ENCODE assay signal across 10 cellular contexts in genomic region chr6:18265787-18266523, GRCh38. TPM values are rescaled to one million over a fixed set of nuclear protein-coding genes. Genes with fewer than 3 reads are reported as not detected.
DNase-seq lines count a peak whose midpoint lies in the region; ATAC-seq, FAIRE-seq and TF ChIP-seq lines count a peak whose summit lies in the region.
"Had no signal": no experiment of that assay in that cellular context is flagged by ENCODE, and none has a peak within 500 bp of the region (broad histone marks: within the 10 kb centered on the region; RNA-seq: fewer than 3 reads in every experiment).

No MANE protein-coding gene starts in this region.

- no peak for DNase-seq in CD4-positive, alpha-beta memory T cell
- no peak for DNase-seq in HCT116 (ENCODE audit: low read depth, low spot score)
- no peak for DNase-seq in natural killer cell
- DNase-seq in testis: no peak
- DNase-seq in GM12892 (ENCODE audit: insufficient read length): no peak
- no peak for DNase-seq in HuH-7 (ENCODE audit: low spot score)
- DNase-seq: MG63 had no signal

- TF ChIP-seq RAD21 in HCT116 (IDR thresholded peaks at IDR 0.05; ENCODE audit: low read depth): no peak

- H3K9me3 ChIP-seq in CD4-positive, alpha-beta memory T cell (ENCODE audit: control insufficient read depth in 1 of 2, low read length in 2 of 2): no peaks in the 10 kb centered on the region
- H3K9me3 ChIP-seq in HCT116 (ENCODE audit: control insufficient read depth in 1 of 2, insufficient read depth in 1 of 2, low read depth in 1 of 2, low read length in 2 of 2): no peaks in the 10 kb centered on the region
- H3K9me3 ChIP-seq in testis: no peaks in the 10 kb centered on the region
- H3K9me3 ChIP-seq: MG63, thoracic aorta had no signal

- H3K9me2 ChIP-seq in HCT116 (ENCODE audit: insufficient read depth): no peaks in the 10 kb centered on the region

- peaks cover 0 to 26% of the 10 kb centered on the region in 2 donors for H3K36me3 Mint-ChIP-seq in CD4-positive, alpha-beta memory T cell
- peaks cover 3% of the 10 kb centered on the region for H3K36me3 Mint-ChIP-seq in activated naive CD8-positive, alpha-beta T cell
- H3K36me3 Mint-ChIP-seq in natural killer cell: no peaks in the 10 kb centered on the region

- peaks cover 0 to 4% (median 0%) of the 10 kb centered on the region in 8 donors for H3K9me3 Mint-ChIP-seq in CD4-positive, alpha-beta memory T cell
- H3K9me3 Mint-ChIP-seq in activated naive CD8-positive, alpha-beta T cell (ENCODE audit: low read depth): no peaks in the 10 kb centered on the region
- H3K9me3 Mint-ChIP-seq in natural killer cell: no peaks in the 10 kb centered on the region

- TF ChIP-seq CTCF in HCT116 (IDR thresholded peaks at IDR 0.05 in 2 of 3, conservative IDR thresholded peaks at IDR 0.05 in 1 of 3; ENCODE audit: borderline replicate concordance in 1 of 3, insufficient read depth in 1 of 3, low read depth in 2 of 3, low read length in 2 of 3): no peak
- no peak for TF ChIP-seq CTCF in natural killer cell (IDR thresholded peaks at IDR 0.05)
- TF ChIP-seq CTCF in testis (IDR thresholded peaks at IDR 0.05): no peak

- no peak overlapping the region for H2AFZ ChIP-seq in HCT116 (ENCODE audit: low read depth, low read length, poor library complexity, severe bottlenecking)

- TF ChIP-seq POLR2A in HCT116 (IDR thresholded peaks at IDR 0.05; ENCODE audit: borderline replicate concordance, extremely low read depth, insufficient read depth, insufficient read length): no peak
- no peak for TF ChIP-seq POLR2A in testis (IDR thresholded peaks at IDR 0.05)
- no peak for TF ChIP-seq POLR2A in GM12892 (IDR thresholded peaks at IDR 0.05; ENCODE audit: low read depth, low read length)

- H4K20me1 ChIP-seq in HCT116 (ENCODE audit: insufficient read depth): peaks cover 7% of the 10 kb centered on the region; the same call in 1 of the 2 replicates

- CTCF ChIA-PET in CD4-positive, alpha-beta memory T cell (lab: Charles Lee; ENCODE audit: partially characterized antibody): interaction anchor here (0.9 kb wide), 3 partner anchors 34 to 236 kb away, joined by 3 to 4 read pairs (median 3); no protein-coding TSS in a partner anchor
- CTCF ChIA-PET in HCT116 (lab: Charles Lee): no interaction called here

- peak overlapping the region; percentile 76 for H3K27ac ChIP-seq in CD4-positive, alpha-beta memory T cell (ENCODE audit: low read depth, low read length)
- H3K27ac ChIP-seq in HCT116 (ENCODE audit: low read depth, low read length): no peak overlapping the region; the same call in 1 of the 2 replicates
- no peak overlapping the region for H3K27ac ChIP-seq in testis

- peak overlapping the region; percentile 96 to 99 (median 98) for H3K27ac Mint-ChIP-seq in CD4-positive, alpha-beta memory T cell
- peak overlapping the region; percentile 97 for H3K27ac Mint-ChIP-seq in activated naive CD8-positive, alpha-beta T cell
- peak overlapping the region; percentile 82 to 94 for H3K27ac Mint-ChIP-seq in natural killer cell

- peak overlapping the region; percentile 99; the same call in 1 of the 2 replicates for H3K9ac ChIP-seq in HCT116 (ENCODE audit: low read length)

- no TSS peak for BruUV-seq in HCT116 (replicated peaks; lab: Mats Ljungman, UMichigan)

- H3K4me3 Mint-ChIP-seq in CD4-positive, alpha-beta memory T cell: peak overlapping the region; percentile 92 to 97 (median 96)
- H3K4me3 Mint-ChIP-seq in activated naive CD8-positive, alpha-beta T cell: peak overlapping the region; percentile 93
- H3K4me3 Mint-ChIP-seq in natural killer cell: peak overlapping the region; percentile 89

- RAD21 ChIA-PET in HCT116 (lab: Charles Lee; ENCODE audit: low non-redundant PET in 1 of 2, low total read pairs in 2 of 2, uncharacterized antibody in 2 of 2, unreplicated experiment in 2 of 2): no interaction called here

- peaks cover 28 to 39% (median 34%) of the 10 kb centered on the region in 4 donors for H3K4me1 Mint-ChIP-seq in CD4-positive, alpha-beta memory T cell
- peaks cover 34% of the 10 kb centered on the region for H3K4me1 Mint-ChIP-seq in activated naive CD8-positive, alpha-beta T cell (ENCODE audit: low read depth)
- H3K4me1 Mint-ChIP-seq in natural killer cell: peaks cover 38 to 41% of the 10 kb centered on the region in 2 donors

- H3K27me3 ChIP-seq in CD4-positive, alpha-beta memory T cell (ENCODE audit: insufficient read depth, low read length): no peaks in the 10 kb centered on the region
- H3K27me3 ChIP-seq in HCT116 (ENCODE audit: insufficient read depth, low read length): no peaks in the 10 kb centered on the region
- H3K27me3 ChIP-seq in testis: no peaks in the 10 kb centered on the region
- H3K27me3 ChIP-seq: MG63 had no signal

- no peaks in the 10 kb centered on the region for H3K27me3 Mint-ChIP-seq in CD4-positive, alpha-beta memory T cell
- H3K27me3 Mint-ChIP-seq in activated naive CD8-positive, alpha-beta T cell: no peaks in the 10 kb centered on the region
- H3K27me3 Mint-ChIP-seq in natural killer cell (ENCODE audit: low read depth in 2 of 2): no peaks in the 10 kb centered on the region

- H3K79me2 ChIP-seq in HCT116 (ENCODE audit: insufficient read depth, low read length): peaks cover 32% of the 10 kb centered on the region

- H3K36me3 ChIP-seq in CD4-positive, alpha-beta memory T cell (ENCODE audit: insufficient read depth, low read length): no peaks in the 10 kb centered on the region
- H3K36me3 ChIP-seq in HCT116 (ENCODE audit: control insufficient read depth in 1 of 2, insufficient read depth in 2 of 2, low read length in 2 of 2): peaks cover 2 to 10% of the 10 kb centered on the region in 2 experiments; a peak in 2 of 4 replicates
- H3K36me3 ChIP-seq in testis (ENCODE audit: low read depth, missing control alignments): no peaks in the 10 kb centered on the region
- H3K36me3 ChIP-seq: thoracic aorta had no signal

- H3K4me2 ChIP-seq in HCT116 (ENCODE audit: low read length): peak overlapping the region; percentile 81

- H3K4me3 ChIP-seq in CD4-positive, alpha-beta memory T cell (ENCODE audit: low read length in 2 of 2): peak overlapping the region in 1 of 2 donors; percentile 82
- H3K4me3 ChIP-seq in HCT116 (replicated peaks in 1 of 2; ENCODE audit: low read depth in 1 of 2, low read length in 2 of 2) (no peak overlapping the region), testis (no peak overlapping the region)

- WGBS in testis, 2 donors: 94 to 96% methylated on average over 13 to 14 of the region's 14 CpGs

- POLR2A ChIA-PET in CD4-positive, alpha-beta memory T cell (lab: Charles Lee; ENCODE audit: partially characterized antibody): interaction anchor here (1.1 to 1.6 kb wide), 3 partner anchors 109 to 665 kb away, joined by 3 read pairs; partner anchors contain the start of gene RNF144B
- POLR2A ChIA-PET in HCT116 (lab: Charles Lee): interaction anchor here (1.1 kb wide), 1 partner anchor 9 kb away, joined by 5 read pairs; no protein-coding TSS in a partner anchor

- intact Hi-C loops in CD4-positive, alpha-beta memory T cell (cut with micrococcal nuclease): no loop called here
- intact Hi-C loops in HCT116 (cut with micrococcal nuclease): no loop called here
- intact Hi-C loops in natural killer cell (cut with micrococcal nuclease): loop anchor here (2.0 kb wide), 1 partner anchor 559 kb away; the partner anchor contains the start of gene NUP153
- intact Hi-C loops in testis (cut with DNase I; ENCODE audit: low total_unique reads): no loop called here

- FAIRE-seq in GM12892 (lab: Jason Lieb, UNC): no peak
- FAIRE-seq: TTC549 had no signal

- no peak for ATAC-seq in HCT116
- no peak for ATAC-seq in natural killer cell

- peaks cover 45% of the 10 kb centered on the region for H3K4me1 ChIP-seq in CD4-positive, alpha-beta memory T cell (ENCODE audit: insufficient read depth, low read length)
- peaks cover 19 to 42% of the 10 kb centered on the region in 2 experiments for H3K4me1 ChIP-seq in HCT116 (ENCODE audit: control insufficient read depth in 1 of 2, insufficient read depth in 2 of 2, low read length in 2 of 2)
- H3K4me1 ChIP-seq in testis: peaks cover 5% of the 10 kb centered on the region

TF ChIP-seq in HCT116, 20 proteins besides CTCF, POLR2A, EP300 and RAD21:
- TF ChIP-seq POLR2AphosphoS5 (IDR thresholded peaks at IDR 0.05; ENCODE audit: low read depth, low read length) (peak; percentile 17; the same call in 1 of the 2 replicates), FOSL1 (IDR thresholded peaks at IDR 0.05; ENCODE audit: low read depth) (no peak)

RNA-seq across cellular contexts. Expression of gene DEK, which starts 1.6 kb away (rescaled TPM):
- total RNA-seq in CD4-positive, alpha-beta memory T cell: 100 to 1,000 TPM; 128 to 131 TPM
- 10 to 100 TPM; 56.4 to 91.4 TPM for polyA plus RNA-seq in CD4-positive, alpha-beta memory T cell
- 108 TPM for total RNA-seq in HCT116 (2021; ENCODE audit: unreplicated experiment)
- polyA plus RNA-seq in HCT116 (2012): 23.7 and 37.0 TPM in 2 replicates
- 10 to 100 TPM; 79.5 to 89.7 (median 80.9) TPM for total RNA-seq in natural killer cell
- total RNA-seq in testis: 10 to 100 TPM; 53.8 to 65.2 TPM
- 14.0 TPM for polyA plus RNA-seq in testis (ENCODE audit: insufficient read depth, low read depth, low replicate concordance)
- polyA plus RNA-seq in GM12892 (2012; ENCODE audit: missing spikeins): 163 TPM
